Comparison of ENCODE assay signal across 16 cellular contexts in genomic region chr9:3842839-3843238, GRCh38.
DNase-seq lines count a peak whose midpoint lies in the region; ATAC-seq lines count a peak whose summit lies in the region.
"Had no signal": no experiment of that assay in that cellular context is flagged by ENCODE, and none has a peak within 500 bp of the region (broad histone marks: within the 10 kb centered on the region; RNA-seq: fewer than 3 reads in every experiment).

No MANE protein-coding gene starts in this region.

- H3K27me3 ChIP-seq in adipocyte (replicated peaks; ENCODE audit: control insufficient read depth, insufficient read depth, low read length) = no peaks in the 10 kb centered on the region
- H3K27me3 ChIP-seq: BE2C had no signal

- no peaks in the 10 kb centered on the region for H3K36me3 Mint-ChIP-seq in activated T-cell treated with anti-CD3 and anti-CD28 coated beads, Interleukin-2, amount 50 U/mL, for 4 hours (ENCODE audit: insufficient read depth)
- H3K36me3 Mint-ChIP-seq: CD8-positive, alpha-beta T cell; T-cell had no signal

- no peak overlapping the region for H3K4me3 ChIP-seq in adipocyte (ENCODE audit: low read length)
- H3K4me3 ChIP-seq: GM23338 had no signal

- no peak overlapping the region for H3K9ac ChIP-seq in adipocyte (ENCODE audit: low read length)

- no peaks in the 10 kb centered on the region for H3K27me3 Mint-ChIP-seq in activated T-cell treated with anti-CD3 and anti-CD28 coated beads, Interleukin-2, amount 50 U/mL, for 4 hours (ENCODE audit: low read depth)
- H3K27me3 Mint-ChIP-seq: T-cell had no signal

- no peak overlapping the region for H3K4me3 Mint-ChIP-seq in activated T-cell treated with anti-CD3 and anti-CD28 coated beads, Interleukin-2, amount 50 U/mL, for 4 hours
- H3K4me3 Mint-ChIP-seq: CD8-positive, alpha-beta T cell; GM23338; T-cell had no signal

- H3K4me1 ChIP-seq in adipocyte (ENCODE audit: control insufficient read depth, insufficient read depth, low read length) = peaks cover 4% of the 10 kb centered on the region
- H3K4me1 ChIP-seq: BE2C had no signal

- H3K9me3 ChIP-seq in adipocyte (ENCODE audit: control insufficient read depth, low read length) = no peaks in the 10 kb centered on the region
- H3K9me3 ChIP-seq: BE2C had no signal

- peak; percentile 26 for DNase-seq in adipocyte (ENCODE audit: low read depth)
- DNase-seq in fibroblast of gingiva (ENCODE audit: low read depth) = peak; percentile 68
- DNase-seq in occipital lobe (lab: John Stamatoyannopoulos, UW) = no peak
- DNase-seq in activated T-cell treated with anti-CD3 and anti-CD28 coated beads, Interleukin-2, amount 50 U/mL, for 4 hours = no peak
- no peak for DNase-seq in UCSD-AML1 (lab: John Stamatoyannopoulos, UW; ENCODE audit: unreplicated experiment)
- DNase-seq: BE2C; CD8-positive, alpha-beta T cell; NCI-H1436 treated with DMSO at 0.1 percent for 48 hours; NCI-H2081; NCI-H524 treated with DMSO at 0.1 percent for 48 hours; NK-92 treated with Interleukin-12 subunit alpha and Interleukin-12 subunit beta, amount 100 ng/mL, for 24 hours; T-cell had no signal

- H3K4me1 Mint-ChIP-seq in activated T-cell treated with anti-CD3 and anti-CD28 coated beads, Interleukin-2, amount 50 U/mL, for 4 hours (ENCODE audit: low read depth) = no peaks in the 10 kb centered on the region
- H3K4me1 Mint-ChIP-seq: T-cell had no signal

- no peaks in the 10 kb centered on the region for H3K9me3 Mint-ChIP-seq in activated T-cell treated with anti-CD3 and anti-CD28 coated beads, Interleukin-2, amount 50 U/mL, for 4 hours
- H3K9me3 Mint-ChIP-seq: CD8-positive, alpha-beta T cell; GM23338; T-cell had no signal

- peaks cover 10% of the 10 kb centered on the region for H3K36me3 ChIP-seq in adipocyte (ENCODE audit: control insufficient read depth, insufficient read depth, low read length, severe bottlenecking)
- H3K36me3 ChIP-seq: BE2C had no signal

- ATAC-seq in HG03432 (IDR thresholded peaks at IDR 0.05; ENCODE audit: unreplicated experiment) (peak; percentile 77), GM18519 (IDR thresholded peaks at IDR 0.05; ENCODE audit: low FRiP score, unreplicated experiment) (no peak)
- ATAC-seq in activated T-cell treated with anti-CD3 and anti-CD28 coated beads, Interleukin-2, amount 50 U/mL, for 4 hours = no peak
- ATAC-seq: CD8-positive, alpha-beta T cell; GM23338; HepG2; T-cell had no signal

Comparison
In these comparisons a context has a peak if more than half of its experiments do, and no peak if none do; other contexts are left out.
1. DNase-seq: peak in adipocyte (single experiment) and fibroblast of gingiva (single experiment); none in occipital lobe (single experiment), activated T-cell treated with anti-CD3 and anti-CD28 coated beads, Interleukin-2, amount 50 U/mL, for 4 hours (single experiment) and UCSD-AML1 (single experiment).